8 cellular contexts compared by ENCODE assay signal in the genomic region with DNA sequence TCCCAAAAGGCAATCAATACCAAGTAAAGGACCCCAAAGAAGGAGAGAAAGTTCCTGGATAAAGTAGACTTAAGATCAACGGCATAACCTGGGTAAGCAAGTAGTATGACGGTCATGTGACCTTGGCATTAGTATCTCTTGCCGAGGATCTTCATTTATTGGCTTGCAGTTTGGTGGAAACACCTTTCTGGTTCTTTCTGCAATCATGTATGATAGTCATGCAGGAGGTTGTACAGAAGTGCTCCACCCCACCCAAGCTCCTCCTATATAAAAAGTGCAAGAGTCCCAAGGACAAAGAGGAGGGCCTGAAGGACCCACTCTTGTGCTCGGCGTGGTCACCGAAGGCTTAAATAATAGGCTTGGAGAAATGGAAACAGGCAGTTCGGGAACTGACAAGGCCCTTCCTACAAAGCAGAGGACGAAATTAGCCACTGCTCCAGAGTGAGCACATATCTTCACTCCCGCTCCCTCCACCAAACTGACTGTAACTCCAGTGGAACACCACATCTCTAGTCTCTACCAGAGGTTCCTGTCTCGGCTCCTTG.
A peak's percentile ranks its signal among the peaks of the same experiment; 100 is the strongest.
DNase-seq lines count a peak whose midpoint lies in the region; ATAC-seq and TF ChIP-seq lines count a peak whose summit lies in the region.

No MANE protein-coding gene starts in this region.

- no peak for TF ChIP-seq POLR2A in erythroblast (IDR thresholded peaks at IDR 0.05; ENCODE audit: low read length)

- peak; percentile 7 for DNase-seq in COLO829 (ENCODE audit: low spot score)
- peak; percentile 8 for DNase-seq in activated CD4-positive, alpha-beta T cell treated with anti-CD3 and anti-CD28 coated beads for 1 hour
- peak; percentile 69 to 74 for DNase-seq in erythroblast (lab: John Stamatoyannopoulos, UW)
- DNase-seq in nephron progenitor cell = no peak
- no peak for DNase-seq in activated gamma-delta T cell (lab: John Stamatoyannopoulos, UW)
- DNase-seq in SHP77 (lab: John Stamatoyannopoulos, UW) = no peak

- no peaks in the 10 kb centered on the region for H3K27me3 Mint-ChIP-seq in nephron progenitor cell (ENCODE audit: low read depth, poor library complexity)

- TF ChIP-seq CTCF in nephron progenitor cell (IDR thresholded peaks at IDR 0.05) = no peak

- peaks cover 18% of the 10 kb centered on the region for H3K36me3 Mint-ChIP-seq in nephron progenitor cell (ENCODE audit: low read depth)

- H3K4me1 Mint-ChIP-seq in nephron progenitor cell = peaks cover 64% of the 10 kb centered on the region

- no peaks in the 10 kb centered on the region for H3K9me3 Mint-ChIP-seq in nephron progenitor cell

- peak overlapping the region; percentile 96 for H3K4me3 Mint-ChIP-seq in nephron progenitor cell

- ATAC-seq in HG03439 (IDR thresholded peaks at IDR 0.05; ENCODE audit: unreplicated experiment) (peak; percentile 3), HG02610 (IDR thresholded peaks at IDR 0.05; ENCODE audit: unreplicated experiment) (no peak)

- peak overlapping the region; percentile 96 for H3K27ac Mint-ChIP-seq in nephron progenitor cell

Comparison
In these comparisons a context has a peak if more than half of its experiments do, and no peak if none do; other contexts are left out.
1. DNase-seq: peak in COLO829 (single experiment), activated CD4-positive, alpha-beta T cell treated with anti-CD3 and anti-CD28 coated beads for 1 hour (single experiment) and erythroblast (2 of 2); none in nephron progenitor cell (single experiment), activated gamma-delta T cell (single experiment) and SHP77 (0 of 2).